8 cellular contexts compared by ENCODE assay signal in the genomic region with DNA sequence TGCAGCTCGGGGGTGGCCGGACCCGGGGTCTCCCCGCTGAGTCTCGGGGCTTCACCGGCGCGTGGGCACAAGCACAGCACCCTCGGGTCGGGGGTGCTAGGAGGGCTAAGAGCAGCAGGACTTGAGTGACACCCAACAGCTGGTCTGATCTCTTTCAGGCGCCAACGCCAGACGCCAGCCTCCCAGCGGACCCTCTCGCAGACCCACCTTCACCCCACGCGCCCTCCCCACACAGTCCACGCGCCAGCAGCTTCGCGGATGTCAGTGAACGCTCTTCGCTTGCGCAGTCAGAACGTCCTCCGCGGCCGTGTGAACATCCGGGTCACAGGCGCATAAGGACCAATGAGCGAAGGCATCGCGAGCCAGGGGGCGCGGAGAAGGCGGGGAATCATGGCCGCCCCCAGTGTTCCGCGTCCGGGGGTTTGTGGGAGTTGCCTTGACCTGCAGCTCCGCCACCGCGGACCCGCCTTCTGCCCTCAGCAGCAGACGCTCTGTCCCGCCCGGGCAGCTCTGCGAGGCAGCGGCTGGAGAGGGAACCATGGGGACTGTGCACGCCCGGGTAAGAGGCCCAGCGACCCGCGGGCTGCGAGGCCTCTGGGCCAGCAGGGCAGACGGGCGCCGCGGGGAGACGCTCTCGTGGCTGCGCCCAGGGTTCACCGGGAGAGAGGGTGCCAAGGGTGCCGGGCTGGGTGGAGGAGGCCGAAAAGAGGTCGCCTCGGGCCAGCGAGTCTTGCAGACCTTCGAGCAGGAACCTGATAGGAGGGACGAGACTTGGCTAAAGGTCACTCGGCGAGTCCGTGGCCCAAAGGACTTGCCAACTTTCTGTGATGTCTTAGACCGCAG. TPM values are rescaled to one million over a fixed set of nuclear protein-coding genes. Genes with fewer than 3 reads are reported as not detected.
DNase-seq lines count a peak whose midpoint lies in the region; ATAC-seq, FAIRE-seq and TF ChIP-seq lines count a peak whose summit lies in the region.

A gene (plus strand): TSS at position 403 of the 843 bp plus-strand sequence. CDS start 136 bp downstream, at position 539.

- H3K36me3 ChIP-seq in kidney (ENCODE audit: control insufficient read depth in 1 of 2, insufficient read depth in 2 of 2, low read length in 2 of 2): no peaks in the 10 kb centered on the region

- TF ChIP-seq CTCF in AG09309 (IDR thresholded peaks at IDR 0.05; ENCODE audit: control insufficient read depth, insufficient read depth, low read depth, low read length, missing control alignments): no peak
- peak; percentile 15 for TF ChIP-seq CTCF in kidney (IDR thresholded peaks at IDR 0.05; ENCODE audit: borderline replicate concordance, extremely low read depth, insufficient read depth)

- no peaks in the 10 kb centered on the region for H3K9me3 ChIP-seq in kidney (ENCODE audit: control insufficient read depth in 1 of 2, low read length in 2 of 2)

- peak; percentile 87 for ATAC-seq in GM18909 (IDR thresholded peaks at IDR 0.05; ENCODE audit: poor library complexity, unreplicated experiment)
- ATAC-seq in HG03196 (IDR thresholded peaks at IDR 0.05; ENCODE audit: unreplicated experiment): peak; percentile 82

- FAIRE-seq in kidney (lab: Jason Lieb, UNC): peak; percentile 25

- H3K4me3 ChIP-seq in AG09309 (ENCODE audit: control insufficient read depth, low read depth, low read length) (peak within 1 kb of the TSS; percentile 92), kidney (ENCODE audit: low read length in 2 of 2) (peak within 1 kb of the TSS; percentile 84 to 89)

- peaks cover 7 to 12% of the 10 kb centered on the region in 2 donors for H3K4me1 ChIP-seq in kidney (ENCODE audit: control insufficient read depth in 1 of 2, insufficient read depth in 1 of 2, low read depth in 1 of 2, low read length in 2 of 2)

- H3K9ac ChIP-seq in kidney (ENCODE audit: low read length in 2 of 2): peak within 1 kb of the TSS; percentile 46 to 53

- DNase-seq in AG09309 (ENCODE audit: low read depth) (peak; percentile 55), NCI-H446 (lab: John Stamatoyannopoulos, UW) (peak; percentile 80 to 91), cerebellum (ENCODE audit: low spot score) (peak; percentile 94), kidney (peak; percentile 97)
- DNase-seq in activated CD4-positive, alpha-beta T cell treated with anti-CD3 and anti-CD28 coated beads for 1 hour: peak; percentile 83
- peak; percentile 95 for DNase-seq in stimulated activated CD4-positive, alpha-beta T cell treated with anti-CD3 and anti-CD28 coated beads, Interleukin-15, amount 100 ng/mL, for 24 hours

- intact Hi-C loops in kidney (cut with DNase I): no loop called here

- H3K27ac ChIP-seq in kidney (ENCODE audit: low read depth in 2 of 2, low read length in 2 of 2): peak within 1 kb of the TSS in 1 of 2 donors; percentile 81

RNA-seq across cellular contexts. Expression of the gene that starts here (rescaled TPM):
- total RNA-seq in cerebellum: 29.1 TPM
- 34.9 TPM for total RNA-seq in kidney
- polyA plus RNA-seq in kidney (ENCODE audit: insufficient read depth, low read depth, low replicate concordance): 57.0 TPM
